10 cellular contexts compared by ENCODE assay signal in the genomic region with DNA sequence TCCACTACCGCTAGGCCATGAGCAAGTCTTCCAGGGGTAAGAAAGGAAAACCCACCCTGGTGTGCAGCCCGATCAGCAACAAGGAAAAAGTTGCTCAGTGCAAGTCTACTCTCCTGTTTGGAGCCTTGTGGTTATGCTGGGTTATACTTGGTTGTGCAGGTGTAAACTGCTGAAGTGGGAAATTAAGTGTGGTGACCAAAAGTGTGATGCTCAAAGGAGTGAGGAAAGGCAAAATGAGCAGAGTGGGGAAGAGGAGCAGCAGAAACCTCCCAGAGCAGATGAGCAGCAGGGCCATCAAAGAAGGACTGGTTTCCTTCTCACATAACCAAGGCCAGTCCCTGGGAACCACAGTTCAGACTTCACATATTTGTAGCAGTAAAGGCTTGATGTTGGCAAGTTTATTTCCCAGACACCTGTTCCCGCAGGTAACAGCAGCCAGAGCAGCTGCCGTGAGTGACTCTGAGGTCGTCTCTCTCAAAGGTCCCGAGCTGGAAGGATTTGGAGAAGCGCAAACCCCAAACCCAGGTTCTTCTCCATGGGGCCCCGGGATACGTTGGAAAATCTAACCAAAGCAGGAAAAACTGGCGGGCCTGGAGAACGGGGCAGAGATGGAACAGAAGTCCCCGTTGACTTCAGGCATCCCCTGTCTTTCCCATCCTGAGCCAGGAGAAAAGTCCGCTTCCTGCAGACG. TPM values are rescaled to one million over a fixed set of nuclear protein-coding genes. Genes with fewer than 3 reads are reported as not detected.
DNase-seq lines count a peak whose midpoint lies in the region; ATAC-seq lines count a peak whose summit lies in the region.
"Had no signal": no experiment of that assay in that cellular context is flagged by ENCODE, and none has a peak within 500 bp of the region (broad histone marks: within the 10 kb centered on the region; RNA-seq: fewer than 3 reads in every experiment).

No MANE protein-coding gene starts in this region.

- H3K9ac ChIP-seq in iPS-20b (ENCODE audit: low read depth, low read length), result peak overlapping the region; percentile 89; the same call in 1 of the 2 replicates
- H3K9ac ChIP-seq in stomach smooth muscle (ENCODE audit: low read length in 2 of 2), result peak overlapping the region in 1 of 2 donors; percentile 47

- CTCF ChIA-PET in activated CD4-positive, alpha-beta T cell treated with anti-CD3 and anti-CD28 coated beads, Interleukin-2, amount 10 ng/mL, durations not matched to agents 7 days and 5 days (lab: Charles Lee), result no interaction called here

- no peaks in the 10 kb centered on the region for H3K9me3 ChIP-seq in iPS-20b (ENCODE audit: insufficient read depth, low read depth, low read length)
- H3K9me3 ChIP-seq in stomach smooth muscle (ENCODE audit: control insufficient read depth in 2 of 2, low read length in 2 of 2), result no peaks in the 10 kb centered on the region

- POLR2A ChIA-PET in activated CD4-positive, alpha-beta T cell treated with anti-CD3 and anti-CD28 coated beads, Interleukin-2, amount 10 ng/mL, durations not matched to agents 7 days and 5 days (lab: Charles Lee), result no interaction called here

- peaks cover 19% of the 10 kb centered on the region for H3K27me3 ChIP-seq in iPS-20b (ENCODE audit: insufficient read depth, low read length)
- no peaks in the 10 kb centered on the region for H3K27me3 ChIP-seq in stomach smooth muscle (ENCODE audit: control insufficient read depth in 1 of 2, insufficient read depth in 2 of 2, low read length in 2 of 2)

- peaks cover 4% of the 10 kb centered on the region for H3K4me1 Mint-ChIP-seq in activated CD4-positive, alpha-beta T cell treated with anti-CD3 and anti-CD28 coated beads, Interleukin-2, amount 10 ng/mL, durations not matched to agents 7 days and 5 days
- peaks cover 5% of the 10 kb centered on the region for H3K4me1 Mint-ChIP-seq in activated T-helper 17 cell treated with anti-CD3 and anti-CD28 coated beads, Interleukin-2, amount 50 U/mL, for 72 hours

- H3K27ac Mint-ChIP-seq in activated CD4-positive, alpha-beta T cell treated with anti-CD3 and anti-CD28 coated beads, Interleukin-2, amount 10 ng/mL, durations not matched to agents 7 days and 5 days, result no peak overlapping the region
- no peak overlapping the region for H3K27ac Mint-ChIP-seq in activated T-helper 17 cell treated with anti-CD3 and anti-CD28 coated beads, Interleukin-2, amount 50 U/mL, for 72 hours

- H3K27me3 Mint-ChIP-seq in activated CD4-positive, alpha-beta T cell treated with anti-CD3 and anti-CD28 coated beads, Interleukin-2, amount 10 ng/mL, durations not matched to agents 7 days and 5 days, result peaks cover 55% of the 10 kb centered on the region
- H3K27me3 Mint-ChIP-seq in activated T-helper 17 cell treated with anti-CD3 and anti-CD28 coated beads, Interleukin-2, amount 50 U/mL, for 72 hours, result peaks cover 41% of the 10 kb centered on the region

- H3K4me3 Mint-ChIP-seq in activated CD4-positive, alpha-beta T cell treated with anti-CD3 and anti-CD28 coated beads, Interleukin-2, amount 10 ng/mL, durations not matched to agents 7 days and 5 days, result peak overlapping the region; percentile 2
- H3K4me3 Mint-ChIP-seq in activated T-helper 17 cell treated with anti-CD3 and anti-CD28 coated beads, Interleukin-2, amount 50 U/mL, for 72 hours, result peak overlapping the region; percentile 66

- peak overlapping the region; percentile 79 for H3K4me3 ChIP-seq in iPS-20b (ENCODE audit: low read length)
- H3K4me3 ChIP-seq in stomach smooth muscle (ENCODE audit: low read length in 2 of 2), result peak overlapping the region; percentile 72 to 79

- ATAC-seq in activated T-helper 17 cell treated with anti-CD3 and anti-CD28 coated beads, Interleukin-2, amount 50 U/mL, for 72 hours (replicated peaks), result no peak
- ATAC-seq in GM21717 (IDR thresholded peaks at IDR 0.05; ENCODE audit: unreplicated experiment), result no peak

- no peaks in the 10 kb centered on the region for H3K36me3 Mint-ChIP-seq in activated CD4-positive, alpha-beta T cell treated with anti-CD3 and anti-CD28 coated beads, Interleukin-2, amount 10 ng/mL, durations not matched to agents 7 days and 5 days (ENCODE audit: low read depth)
- no peaks in the 10 kb centered on the region for H3K36me3 Mint-ChIP-seq in activated T-helper 17 cell treated with anti-CD3 and anti-CD28 coated beads, Interleukin-2, amount 50 U/mL, for 72 hours (ENCODE audit: low read depth)

- H3K27ac ChIP-seq in iPS-20b (ENCODE audit: low read length) (no peak overlapping the region), stomach smooth muscle (ENCODE audit: low read length) (no peak overlapping the region)
- H3K27ac ChIP-seq: HL-60 had no signal

- H3K9me3 Mint-ChIP-seq in activated CD4-positive, alpha-beta T cell treated with anti-CD3 and anti-CD28 coated beads, Interleukin-2, amount 10 ng/mL, durations not matched to agents 7 days and 5 days, result no peaks in the 10 kb centered on the region
- no peaks in the 10 kb centered on the region for H3K9me3 Mint-ChIP-seq in activated T-helper 17 cell treated with anti-CD3 and anti-CD28 coated beads, Interleukin-2, amount 50 U/mL, for 72 hours

- H3K36me3 ChIP-seq in iPS-20b (ENCODE audit: insufficient read depth, low read depth, low read length), result peaks cover 4% of the 10 kb centered on the region; the same call in 1 of the 2 replicates
- H3K36me3 ChIP-seq in stomach smooth muscle (ENCODE audit: control insufficient read depth in 2 of 2, insufficient read depth in 2 of 2, low read length in 2 of 2), result no peaks in the 10 kb centered on the region

- H3K4me1 ChIP-seq in iPS-20b (ENCODE audit: insufficient read depth, low read length), result peaks cover 3% of the 10 kb centered on the region; the same call in 1 of the 2 replicates
- peaks cover 25% of the 10 kb centered on the region for H3K4me1 ChIP-seq in stomach smooth muscle (ENCODE audit: control insufficient read depth, insufficient read depth, low read length)

- DNase-seq in activated CD4-positive, alpha-beta T cell treated with anti-CD3 and anti-CD28 coated beads, Interleukin-2, amount 10 ng/mL, durations not matched to agents 7 days and 5 days, result no peak
- DNase-seq in activated CD4-positive, alpha-beta T cell treated with anti-CD3 and anti-CD28 coated beads for 4 hours, result no peak
- DNase-seq in hepatic stellate cell (ENCODE audit: low spot score), result no peak
- no peak for DNase-seq in NCI-H510A (lab: John Stamatoyannopoulos, UW)
- DNase-seq: occipital lobe had no signal

RNA-seq across cellular contexts. Expression of gene SMO, which starts 0.6 kb away (rescaled TPM):
- total RNA-seq in activated CD4-positive, alpha-beta T cell treated with anti-CD3 and anti-CD28 coated beads, Interleukin-2, amount 10 ng/mL, durations not matched to agents 7 days and 5 days, result not detected
- under 1 TPM in 1 of 2 donors, not detected in 1; 0.08 TPM for total RNA-seq in activated T-helper 17 cell treated with anti-CD3 and anti-CD28 coated beads, Interleukin-2, amount 50 U/mL, for 72 hours

RNA-seq across cellular contexts. Expression of gene AHCYL2, which starts 37.0 kb away (rescaled TPM):
- 10 to 100 TPM in 1 of 2 experiments, 1 to 10 TPM in 1; 9.7 to 11.4 TPM for total RNA-seq in activated CD4-positive, alpha-beta T cell treated with anti-CD3 and anti-CD28 coated beads, Interleukin-2, amount 10 ng/mL, durations not matched to agents 7 days and 5 days
- total RNA-seq in activated T-helper 17 cell treated with anti-CD3 and anti-CD28 coated beads, Interleukin-2, amount 50 U/mL, for 72 hours, result 10 to 100 TPM; 21.5 to 39.8 TPM

RNA-seq across cellular contexts. Expression of gene TSPAN33, which starts 43.3 kb away (rescaled TPM):
- 1 to 10 TPM; 2.8 to 3.0 TPM for total RNA-seq in activated CD4-positive, alpha-beta T cell treated with anti-CD3 and anti-CD28 coated beads, Interleukin-2, amount 10 ng/mL, durations not matched to agents 7 days and 5 days
- total RNA-seq in activated T-helper 17 cell treated with anti-CD3 and anti-CD28 coated beads, Interleukin-2, amount 50 U/mL, for 72 hours, result 1 to 10 TPM in 1 of 2 donors, under 1 TPM in 1; 0.67 to 2.6 TPM
